Comparison of ENCODE assay signal across 11 cellular contexts in the genomic region with DNA sequence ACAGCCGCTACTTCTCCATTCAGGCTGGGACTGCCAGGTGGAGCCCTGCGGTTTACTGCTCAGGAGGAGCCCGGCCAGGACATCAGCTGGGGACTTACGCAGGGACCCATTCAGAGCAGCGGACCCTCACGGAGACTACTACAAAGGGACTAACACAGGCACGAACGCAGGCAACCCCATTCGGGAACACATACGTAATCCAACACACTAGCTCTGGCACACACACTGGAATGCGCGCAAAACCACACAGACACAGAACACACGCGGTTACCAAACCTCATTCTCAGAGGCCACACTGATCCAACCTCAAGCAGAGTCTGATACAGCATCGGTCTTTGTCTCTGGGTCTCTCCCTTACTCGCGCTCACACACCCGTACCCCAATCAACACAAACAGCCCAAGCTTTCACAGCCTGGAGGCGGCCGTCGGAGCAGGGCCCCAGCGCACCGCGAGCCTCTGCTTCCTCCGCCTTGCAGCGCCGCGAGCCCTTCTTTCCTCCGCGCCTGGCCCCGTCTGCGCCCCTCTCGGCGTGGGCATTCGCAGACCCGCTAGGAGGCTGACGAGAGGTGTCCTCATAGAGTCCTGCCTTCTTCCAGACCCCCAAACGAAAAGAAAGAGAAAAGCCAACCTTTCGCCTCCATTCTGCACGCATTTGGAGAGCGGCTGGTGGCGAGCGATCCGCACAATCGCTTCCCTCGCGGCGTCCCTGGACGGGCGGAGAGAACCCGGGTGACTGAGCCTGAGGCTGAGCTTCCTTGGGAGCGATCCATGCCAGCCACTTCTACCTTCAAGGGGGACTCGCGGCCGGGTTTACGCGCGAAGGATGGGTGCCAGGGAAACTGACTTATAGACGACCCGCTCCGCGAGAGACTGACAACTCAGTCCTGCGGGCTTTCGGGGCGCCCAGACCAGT. TPM values are rescaled to one million over a fixed set of nuclear protein-coding genes. Genes with fewer than 3 reads are reported as not detected.
DNase-seq lines count a peak whose midpoint lies in the region; ATAC-seq lines count a peak whose summit lies in the region.
"Had no signal": no experiment of that assay in that cellular context is flagged by ENCODE, and none has a peak within 500 bp of the region (broad histone marks: within the 10 kb centered on the region; RNA-seq: fewer than 3 reads in every experiment).

No MANE protein-coding gene starts in this region.

- peak overlapping the region in 4 of 6 donors; percentile 39 to 89 (median 57) for H3K27ac Mint-ChIP-seq in naive B cell

- DNase-seq in DMS 273 (lab: John Stamatoyannopoulos, UW; ENCODE audit: unreplicated experiment) (peak; percentile 59), DMS 273 treated with DMSO at 0.1 percent for 48 hours (lab: John Stamatoyannopoulos, UW) (no peak), naive B cell (peak; percentile 11), NCI-H345 (lab: John Stamatoyannopoulos, UW) (no peak)

- H3K36me3 Mint-ChIP-seq in naive B cell: peaks cover 0 to 28% of the 10 kb centered on the region in 2 donors

- H3K9me3 Mint-ChIP-seq in naive B cell: peaks cover 0 to 17% (median 10%) of the 10 kb centered on the region in 7 donors

- peak overlapping the region in 7 of 8 donors; percentile 50 to 80 (median 71) for H3K4me3 Mint-ChIP-seq in naive B cell

- peak overlapping the region; percentile 36 for H3K4me3 ChIP-seq in HUES64 (ENCODE audit: low read length)

- WGBS in HUES64: 1% methylated on average over 65 of the region's 65 CpGs

- ATAC-seq in naive B cell (ENCODE audit: low read depth in 2 of 2): peak; percentile 18 to 24
- no peak for ATAC-seq in GM19395 (IDR thresholded peaks at IDR 0.05; ENCODE audit: unreplicated experiment)
- no peak for ATAC-seq in GM21390 (IDR thresholded peaks at IDR 0.05; ENCODE audit: unreplicated experiment)

- 0 out of 2 replicates have a peak, but pooled peaks cover 9% of the 10 kb centered on the region for H3K4me1 ChIP-seq in HUES64 (ENCODE audit: insufficient read depth, low read length)
- H3K4me1 ChIP-seq: parathyroid adenoma had no signal

- peaks cover 43 to 60% (median 48%) of the 10 kb centered on the region in 3 donors for H3K4me1 Mint-ChIP-seq in naive B cell

- H3K27me3 Mint-ChIP-seq in naive B cell: peaks cover 79 to 100% (median 91%) of the 10 kb centered on the region in 3 donors

- no peaks in the 10 kb centered on the region for H3K9me3 ChIP-seq in HUES64 (ENCODE audit: insufficient read depth, low read depth, low read length)

- H3K27me3 ChIP-seq in HUES64 (ENCODE audit: insufficient read depth, low read length): peaks cover 100% of the 10 kb centered on the region

- no peaks in the 10 kb centered on the region for H3K36me3 ChIP-seq in HUES64 (ENCODE audit: insufficient read depth, low read length)

- H3K9ac ChIP-seq in HUES64 (ENCODE audit: low read depth, low read length): no peak overlapping the region
- H3K9ac ChIP-seq: parathyroid adenoma had no signal

- H3K27ac ChIP-seq in HUES64 (ENCODE audit: low read depth, low read length) (no peak overlapping the region), angular gyrus (ENCODE audit: low read depth, low read length) (peak overlapping the region; percentile 4)
- H3K27ac ChIP-seq: 22Rv1, parathyroid adenoma had no signal

RNA-seq across cellular contexts. Expression of gene SLC32A1, which starts 1.0 kb away (rescaled TPM):
- polyA plus RNA-seq in HUES64 (2013, experiment 1 of 2): 0.15 TPM
- 0.13 TPM for polyA plus RNA-seq in HUES64 (2013, experiment 2 of 2)
- not detected for polyA plus RNA-seq in naive B cell (ENCODE audit: low read depth in 6 of 6)
- polyA plus RNA-seq: esophagus had no signal

RNA-seq across cellular contexts. Expression of gene ACTR5, which starts 24.9 kb away (rescaled TPM):
- polyA plus RNA-seq in HUES64 (2013, experiment 1 of 2): 10.3 TPM
- 8.9 TPM for polyA plus RNA-seq in HUES64 (2013, experiment 2 of 2)
- polyA plus RNA-seq in naive B cell (ENCODE audit: low read depth in 6 of 6): 1 to 10 TPM; 3.5 to 9.6 (median 7.7) TPM

Comparison
In these comparisons a context has a peak if more than half of its experiments do, and no peak if none do; other contexts are left out.
1. DNase-seq: peak in DMS 273 (single experiment) and naive B cell (single experiment); none in DMS 273 treated with DMSO at 0.1 percent for 48 hours (single experiment) and NCI-H345 (single experiment).
2. ATAC-seq: peak in naive B cell (2 of 2); none in GM19395 (single experiment) and GM21390 (single experiment).